8 cellular contexts compared by ENCODE assay signal in the genomic region with DNA sequence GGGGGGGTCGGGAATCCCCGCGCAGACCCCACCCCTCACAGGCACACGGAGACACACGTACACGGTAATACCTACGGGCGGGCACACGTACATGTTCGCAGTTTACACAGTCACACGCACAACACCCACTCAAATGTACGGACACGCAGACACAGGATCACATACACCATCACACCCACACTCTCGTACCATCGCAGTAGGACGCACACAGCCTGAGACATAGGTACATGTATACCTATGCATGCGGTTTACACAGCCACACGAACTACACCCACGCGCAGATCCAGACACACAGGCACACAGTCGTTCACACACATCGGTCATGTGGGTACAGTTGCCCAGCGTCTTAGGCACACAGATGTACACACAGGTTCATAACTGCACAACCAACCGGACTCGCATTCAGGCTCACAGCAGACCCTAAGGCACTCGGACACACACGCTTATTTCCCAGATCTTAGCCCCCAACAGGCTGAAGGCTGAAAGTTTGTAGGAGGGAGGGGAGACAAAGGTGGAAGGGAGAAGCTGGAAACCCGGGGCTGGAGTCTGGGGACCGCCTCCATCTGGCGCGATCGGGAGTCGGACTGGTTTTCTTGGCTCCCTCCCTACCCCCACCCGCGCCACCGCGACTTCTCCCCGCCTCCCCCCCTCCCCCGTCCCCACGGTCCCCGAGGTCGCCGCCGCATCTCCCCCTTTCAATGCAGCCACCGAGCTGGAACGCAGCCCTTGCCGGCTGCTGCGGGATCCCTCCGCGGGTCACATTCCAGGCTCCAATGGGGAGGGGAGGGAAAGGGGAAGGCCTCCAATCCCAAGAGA. TPM values are rescaled to one million over a fixed set of nuclear protein-coding genes. Genes with fewer than 3 reads are reported as not detected.
DNase-seq lines count a peak whose midpoint lies in the region; ATAC-seq and TF ChIP-seq lines count a peak whose summit lies in the region.

No MANE protein-coding gene starts in this region.

- H3K27me3 ChIP-seq in effector memory CD4-positive, alpha-beta T cell (replicated peaks; ENCODE audit: control insufficient read depth, insufficient read depth, low read length, poor library complexity, severe bottlenecking): no peaks in the 10 kb centered on the region
- H3K27me3 ChIP-seq in mucosa of rectum (ENCODE audit: control insufficient read depth in 2 of 2, insufficient read depth in 2 of 2, low read length in 2 of 2) (no peaks in the 10 kb centered on the region), stomach smooth muscle (ENCODE audit: control insufficient read depth in 1 of 2, insufficient read depth in 2 of 2, low read length in 2 of 2) (no peaks in the 10 kb centered on the region)

- peaks cover 6% of the 10 kb centered on the region for H3K4me1 ChIP-seq in effector memory CD4-positive, alpha-beta T cell (ENCODE audit: control insufficient read depth, insufficient read depth, low read length, poor library complexity, severe bottlenecking)
- H3K4me1 ChIP-seq in mucosa of rectum (ENCODE audit: control insufficient read depth in 2 of 2, insufficient read depth in 2 of 2, low read length in 2 of 2) (peaks cover 49 to 53% of the 10 kb centered on the region in 2 donors), stomach smooth muscle (ENCODE audit: control insufficient read depth, insufficient read depth, low read length) (peaks cover 22% of the 10 kb centered on the region)

- no peaks in the 10 kb centered on the region for H3K9me3 Mint-ChIP-seq in activated CD4-positive, alpha-beta T cell treated with anti-CD3 and anti-CD28 coated beads, Interleukin-2, amount 10 ng/mL, durations not matched to agents 24 days and 14 days

- no peaks in the 10 kb centered on the region for H3K9me3 ChIP-seq in effector memory CD4-positive, alpha-beta T cell (ENCODE audit: control insufficient read depth, low read length)
- H3K9me3 ChIP-seq in mucosa of rectum (ENCODE audit: control insufficient read depth in 2 of 2, low read length in 2 of 2) (no peaks in the 10 kb centered on the region), stomach smooth muscle (ENCODE audit: control insufficient read depth in 2 of 2, low read length in 2 of 2) (no peaks in the 10 kb centered on the region)

- TF ChIP-seq CTCF in AG10803 (conservative IDR thresholded peaks at IDR 0.05; ENCODE audit: low read length): no peak

- ATAC-seq in HG03045 (IDR thresholded peaks at IDR 0.05; ENCODE audit: unreplicated experiment) (peak; percentile 28), GM21390 (IDR thresholded peaks at IDR 0.05; ENCODE audit: unreplicated experiment) (no peak)

- intact Hi-C loops in activated CD4-positive, alpha-beta T cell treated with anti-CD3 and anti-CD28 coated beads, Interleukin-2, amount 10 ng/mL, durations not matched to agents 24 days and 14 days (cut with micrococcal nuclease): no loop called here

- H3K27ac ChIP-seq in effector memory CD4-positive, alpha-beta T cell (ENCODE audit: insufficient read depth, low read length, poor library complexity, severe bottlenecking): no peak overlapping the region
- H3K27ac ChIP-seq in mucosa of rectum (ENCODE audit: low read depth in 2 of 2, low read length in 2 of 2) (peak overlapping the region; percentile 58 to 77), stomach smooth muscle (ENCODE audit: low read length) (peak overlapping the region; percentile 18)

- peaks cover 11% of the 10 kb centered on the region for H3K4me1 Mint-ChIP-seq in activated CD4-positive, alpha-beta T cell treated with anti-CD3 and anti-CD28 coated beads, Interleukin-2, amount 10 ng/mL, durations not matched to agents 24 days and 14 days

- H3K27ac Mint-ChIP-seq in activated CD4-positive, alpha-beta T cell treated with anti-CD3 and anti-CD28 coated beads, Interleukin-2, amount 10 ng/mL, durations not matched to agents 24 days and 14 days: peak overlapping the region; percentile 51

- no peak for DNase-seq in AG10803 (ENCODE audit: low read depth)
- peak; percentile 77 for DNase-seq in activated CD4-positive, alpha-beta T cell treated with anti-CD3 and anti-CD28 coated beads, Interleukin-2, amount 10 ng/mL, durations not matched to agents 24 days and 14 days
- peak in 2 of 3 donors; percentile 22 to 27 for DNase-seq in effector memory CD4-positive, alpha-beta T cell
- no peak for DNase-seq in AML-193 (lab: John Stamatoyannopoulos, UW)

- H3K36me3 ChIP-seq in effector memory CD4-positive, alpha-beta T cell (ENCODE audit: control insufficient read depth, insufficient read depth, low read length): no peaks in the 10 kb centered on the region
- H3K36me3 ChIP-seq in mucosa of rectum (ENCODE audit: control insufficient read depth in 2 of 2, insufficient read depth in 2 of 2, low read length in 2 of 2) (peaks cover 10 to 12% of the 10 kb centered on the region in 2 donors), stomach smooth muscle (ENCODE audit: control insufficient read depth in 2 of 2, insufficient read depth in 2 of 2, low read length in 2 of 2) (no peaks in the 10 kb centered on the region)

- H3K27me3 Mint-ChIP-seq in activated CD4-positive, alpha-beta T cell treated with anti-CD3 and anti-CD28 coated beads, Interleukin-2, amount 10 ng/mL, durations not matched to agents 24 days and 14 days: peaks cover 41% of the 10 kb centered on the region

- H3K4me3 ChIP-seq in AG10803 (ENCODE audit: low read length) (peak overlapping the region; percentile 53), mucosa of rectum (ENCODE audit: low read length in 2 of 2) (peak overlapping the region; percentile 58 to 70), stomach smooth muscle (ENCODE audit: low read length in 2 of 2) (peak overlapping the region; percentile 69 to 85)
- H3K4me3 ChIP-seq in effector memory CD4-positive, alpha-beta T cell (ENCODE audit: insufficient read depth, low read depth, low read length, poor library complexity, severe bottlenecking): peak overlapping the region; percentile 50

- peak overlapping the region; percentile 66 for H3K4me3 Mint-ChIP-seq in activated CD4-positive, alpha-beta T cell treated with anti-CD3 and anti-CD28 coated beads, Interleukin-2, amount 10 ng/mL, durations not matched to agents 24 days and 14 days

- H3K36me3 Mint-ChIP-seq in activated CD4-positive, alpha-beta T cell treated with anti-CD3 and anti-CD28 coated beads, Interleukin-2, amount 10 ng/mL, durations not matched to agents 24 days and 14 days (ENCODE audit: low read depth): no peaks in the 10 kb centered on the region

- H3K9ac ChIP-seq in mucosa of rectum (ENCODE audit: low read depth in 1 of 2, low read length in 2 of 2): peak overlapping the region; percentile 10 to 59
- peak overlapping the region; percentile 31 to 66 for H3K9ac ChIP-seq in stomach smooth muscle (ENCODE audit: low read length in 2 of 2)

RNA-seq across cellular contexts. Expression of a gene that starts 51.9 kb away (rescaled TPM):
- total RNA-seq in activated CD4-positive, alpha-beta T cell treated with anti-CD3 and anti-CD28 coated beads, Interleukin-2, amount 10 ng/mL, durations not matched to agents 24 days and 14 days: not detected in 2 replicates

Comparison
In these comparisons a context has a peak if more than half of its experiments do, and no peak if none do; other contexts are left out.
1. DNase-seq: peak in activated CD4-positive, alpha-beta T cell treated with anti-CD3 and anti-CD28 coated beads, Interleukin-2, amount 10 ng/mL, durations not matched to agents 24 days and 14 days (single experiment) and effector memory CD4-positive, alpha-beta T cell (2 of 3); none in AG10803 (single experiment) and AML-193 (0 of 2).
2. Peak in every context shown above with its lines, with median percentiles within 50 percentile points of each other: H3K4me3 ChIP-seq.